ENCODE assay signal across 25 cellular contexts in genomic region chr6:48691420-48691819, GRCh38.
"Had no signal": no experiment of that assay in that cellular context is flagged by ENCODE, and none has a peak within 500 bp of the region (broad histone marks: within the 10 kb centered on the region; RNA-seq: fewer than 3 reads in every experiment).

No MANE protein-coding gene starts in this region.

- H3K4me3 ChIP-seq: lower lobe of right lung, pancreas, prostate gland, skin epidermis, suprapubic skin, thoracic aorta, tibial nerve, vagina had no signal

- H3K36me3 ChIP-seq: lower lobe of right lung, pancreas, prostate gland, suprapubic skin, thoracic aorta, tibial nerve, vagina had no signal

- DNase-seq: kidney glomerular epithelial cell; left cardiac atrium; lower lobe of right lung; mammary epithelial cell; mesenchymal stem cell; naive thymus-derived CD8-positive, alpha-beta T cell; nucleus accumbens; pancreas; posterior cingulate gyrus; retina; right cardiac atrium; stimulated activated CD4-positive, alpha-beta T cell treated with anti-CD3 and anti-CD28 coated beads, Interleukin-12 subunit alpha, Interleukin-12 subunit beta, amount 100 ng/mL, for 4 hours; stimulated activated CD4-positive, alpha-beta T cell treated with anti-CD3 and anti-CD28 coated beads, Interleukin-15, amount 100 ng/mL, for 24 hours; stimulated activated CD4-positive, alpha-beta T cell treated with anti-CD3 and anti-CD28 coated beads, Interleukin-2, amount 100 ng/mL, for 24 hours; stimulated activated CD4-positive, alpha-beta T cell treated with anti-CD3 and anti-CD28 coated beads, Interleukin-4, amount 100 ng/mL, for 24 hours; stimulated activated naive CD4-positive, alpha-beta T cell had no signal

- H3K27me3 ChIP-seq: pancreas, suprapubic skin, tibial nerve, vagina had no signal

- H3K27ac ChIP-seq: lower lobe of right lung, pancreas, prostate gland, skin epidermis, suprapubic skin, thoracic aorta, tibial nerve, vagina had no signal

- ATAC-seq: left cardiac atrium; left lobe of liver; lower lobe of right lung; naive thymus-derived CD8-positive, alpha-beta T cell; pancreas; right cardiac atrium; sciatic nerve; stimulated activated effector memory CD8-positive, alpha-beta T cell treated with anti-CD3 and anti-CD28 coated beads, Interleukin-12 subunit alpha, Interleukin-12 subunit beta, amount 100 ng/mL, for 72 hours had no signal

- H3K4me1 ChIP-seq: lower lobe of right lung, pancreas, prostate gland, suprapubic skin, tibial nerve, vagina had no signal

- H3K9me3 ChIP-seq: pancreas, prostate gland had no signal
